1 cellular context compared by ENCODE assay signal in genomic region chr16:27235938-27236245, GRCh38.
TF ChIP-seq lines count a peak whose summit lies in the region.

No MANE protein-coding gene starts in this region.

TF ChIP-seq in GM12878, 131 proteins besides CTCF, POLR2A, EP300 and RAD21 (continued from another document):
- no peak for TF ChIP-seq SIN3A (IDR thresholded peaks at IDR 0.05; ENCODE audit: low read depth, low read length)
- no peak for TF ChIP-seq ASH2L (IDR thresholded peaks at IDR 0.05; ENCODE audit: borderline replicate concordance, low read depth)
- no peak for TF ChIP-seq SREBF1 (IDR thresholded peaks at IDR 0.05; ENCODE audit: low read length)
- no peak for TF ChIP-seq ZNF384 (IDR thresholded peaks at IDR 0.05; ENCODE audit: borderline replicate concordance, low read depth, low read length)
- TF ChIP-seq CREM (IDR thresholded peaks at IDR 0.05; ENCODE audit: low read depth) = no peak
- TF ChIP-seq RFX5 (IDR thresholded peaks at IDR 0.05; ENCODE audit: low read depth, low read length) = no peak
- no peak for TF ChIP-seq RUNX3 (IDR thresholded peaks at IDR 0.05; ENCODE audit: low read length)
TF ChIP-seq in GM12878: peak in this region for 0.
